In genomic region chr7:10708447-10708846, GRCh38 we compare ENCODE assay signal across 10 cellular contexts.
DNase-seq lines count a peak whose midpoint lies in the region; ATAC-seq, FAIRE-seq and TF ChIP-seq lines count a peak whose summit lies in the region.
"Had no signal": no experiment of that assay in that cellular context is flagged by ENCODE, and none has a peak within 500 bp of the region (broad histone marks: within the 10 kb centered on the region; RNA-seq: fewer than 3 reads in every experiment).

No MANE protein-coding gene starts in this region.

- TF ChIP-seq CTCF in H1 (IDR thresholded peaks at IDR 0.05; ENCODE audit: control extremely low read depth in 1 of 3, insufficient read depth in 1 of 3, low read depth in 1 of 3, low read length in 3 of 3) (peak; percentile 46 to 64 (median 53)), esophagus muscularis mucosa (IDR thresholded peaks at IDR 0.05) (no peak)

- intact Hi-C loops in esophagus muscularis mucosa (cut with DNase I) = no loop called here

- POLR2A ChIA-PET in H1 (lab: Charles Lee; ENCODE audit: partially characterized antibody) = no interaction called here

- no peak overlapping the region for H3K56ac ChIP-seq in H1 (replicated peaks; ENCODE audit: insufficient read length, low read depth, low read length)

- H3K4ac ChIP-seq in H1 (replicated peaks; ENCODE audit: insufficient read length, low read depth, low read length) = no peak overlapping the region

- H2BK20ac ChIP-seq in H1 (ENCODE audit: low read length) = no peak overlapping the region

- FAIRE-seq in H1 (lab: Jason Lieb, UNC) = peak; percentile 39

- no peak overlapping the region for H3K9ac ChIP-seq in H1 (replicated peaks in 1 of 4; ENCODE audit: extremely low read depth in 1 of 4, low read depth in 3 of 4, low read length in 3 of 4)
- H3K9ac ChIP-seq: BLaER1 had no signal

- no peak overlapping the region for H4K5ac ChIP-seq in H1 (ENCODE audit: insufficient read length, low read depth, low read length)

- no peak overlapping the region for H2AFZ ChIP-seq in H1 (ENCODE audit: low read length)

- no peaks in the 10 kb centered on the region for H4K20me1 ChIP-seq in H1 (replicated peaks in 1 of 2; ENCODE audit: control insufficient read depth in 1 of 2, insufficient read depth in 2 of 2, low read length in 2 of 2)
- H4K20me1 ChIP-seq: BLaER1 had no signal

- H3K27ac ChIP-seq in H1 (ENCODE audit: low read depth, low read length) = no peak overlapping the region
- no peak overlapping the region for H3K27ac ChIP-seq in esophagus muscularis mucosa (replicated peaks in 1 of 4)
- H3K27ac ChIP-seq: BLaER1 had no signal

- CTCF ChIA-PET in H1 (lab: Charles Lee; ENCODE audit: partially characterized antibody) = interaction anchor here (0.6 to 1.0 kb wide), 7 partner anchors 11 to 485 kb away, joined by 3 to 5 read pairs (median 3); no protein-coding TSS in a partner anchor

- no peak overlapping the region for H2BK15ac ChIP-seq in H1 (ENCODE audit: low read length)

- H3K36me3 ChIP-seq in H1 (ENCODE audit: control insufficient read depth in 2 of 4, insufficient read depth in 4 of 4, low read length in 3 of 4) (no peaks in the 10 kb centered on the region), esophagus muscularis mucosa (no peaks in the 10 kb centered on the region)
- H3K36me3 ChIP-seq: BLaER1 had no signal

- DNase-seq in Ammon's horn (ENCODE audit: low spot score) = peak; percentile 6
- DNase-seq in NCI-H510A treated with DMSO at 0.1 percent for 48 hours (lab: John Stamatoyannopoulos, UW) = peak; percentile 77
- peak in 1 of 2 experiments; percentile 34 for DNase-seq in H1 (ENCODE audit: low read depth in 1 of 2, low spot score in 2 of 2)
- DNase-seq in 8988T = no peak
- DNase-seq in esophagus muscularis mucosa (ENCODE audit: extremely low spot score) = no peak
- DNase-seq: NCI-H2029 had no signal

- H3K27me3 ChIP-seq in H1 (replicated peaks in 1 of 4; ENCODE audit: control insufficient read depth in 3 of 4, extremely low read depth in 1 of 4, insufficient read depth in 3 of 4, low read length in 3 of 4) (no peaks in the 10 kb centered on the region), esophagus muscularis mucosa (no peaks in the 10 kb centered on the region)
- H3K27me3 ChIP-seq: BLaER1 had no signal

- H3K79me2 ChIP-seq in H1 (ENCODE audit: control insufficient read depth in 1 of 2, insufficient read depth in 2 of 2, low read length in 2 of 2) = no peaks in the 10 kb centered on the region

- no peak overlapping the region for H2AK5ac ChIP-seq in H1 (ENCODE audit: low read depth, low read length)

- no peak overlapping the region for H2BK120ac ChIP-seq in H1 (replicated peaks; ENCODE audit: low read depth, low read length)

- TF ChIP-seq POLR2A in H1 (IDR thresholded peaks at IDR 0.05; ENCODE audit: control extremely low read depth in 1 of 2, low read depth in 2 of 2, low read length in 2 of 2) (no peak), GM18505 (IDR thresholded peaks at IDR 0.05; ENCODE audit: borderline replicate concordance, extremely low read depth, insufficient read depth, insufficient read length) (no peak), esophagus muscularis mucosa (IDR thresholded peaks at IDR 0.05; ENCODE audit: low read depth) (no peak)

- no peak overlapping the region for H3K14ac ChIP-seq in H1 (ENCODE audit: insufficient read length)

- ATAC-seq in HG03103 (IDR thresholded peaks at IDR 0.05; ENCODE audit: low read depth, unreplicated experiment) (peak; percentile 26), GM18505 (IDR thresholded peaks at IDR 0.05; ENCODE audit: unreplicated experiment) (no peak), GM21360 (IDR thresholded peaks at IDR 0.05; ENCODE audit: unreplicated experiment) (no peak)

- TF ChIP-seq EP300 in H1 (IDR thresholded peaks at IDR 0.05; ENCODE audit: borderline replicate concordance in 1 of 2, low read depth in 2 of 2, low read length in 2 of 2) (no peak), esophagus muscularis mucosa (IDR thresholded peaks at IDR 0.05) (no peak)

- no peak overlapping the region for H2BK5ac ChIP-seq in H1 (ENCODE audit: low read depth, low read length)

- no peak overlapping the region for H4K8ac ChIP-seq in H1 (ENCODE audit: extremely low read depth, insufficient read depth, low read length)

- H2BK12ac ChIP-seq in H1 (ENCODE audit: low read depth, low read length) = no peak overlapping the region

- WGBS in H1 (ENCODE audit: extremely low coverage in 1 of 2, insufficient coverage in 1 of 2, insufficient read length in 1 of 2, insufficient replicate concordance in 2 of 2, low coverage in 1 of 2, low lambda C conversion rate in 2 of 2, missing lambda C conversion rate in 1 of 2), 2 experiments = 39% methylated on average over 5 of the region's 5 CpGs; no CpG with 5 or more reads in 1 of the 2 experiments
- WGBS in esophagus muscularis mucosa = 37% methylated on average over 5 of the region's 5 CpGs

- H3K4me1 ChIP-seq in H1 (replicated peaks in 1 of 4; ENCODE audit: control insufficient read depth in 3 of 4, insufficient read depth in 4 of 4, low read length in 3 of 4) (no peaks in the 10 kb centered on the region), esophagus muscularis mucosa (no peaks in the 10 kb centered on the region)

- H3K79me1 ChIP-seq in H1 (ENCODE audit: low read depth, low read length) = no peaks in the 10 kb centered on the region

- no peak overlapping the region for H3K4me2 ChIP-seq in H1 (ENCODE audit: insufficient read depth in 1 of 2, low read depth in 2 of 2, low read length in 2 of 2)

- H3K9me3 ChIP-seq in H1 (ENCODE audit: insufficient read depth in 2 of 2, low read depth in 1 of 2, low read length in 1 of 2) = no peaks in the 10 kb centered on the region
- no peaks in the 10 kb centered on the region for H3K9me3 ChIP-seq in esophagus muscularis mucosa
- H3K9me3 ChIP-seq: BLaER1 had no signal

- H3K4me3 ChIP-seq in H1 (ENCODE audit: extremely low read depth in 1 of 4, insufficient read depth in 2 of 4, low read depth in 3 of 4, low read length in 4 of 4) (no peak overlapping the region), esophagus muscularis mucosa (no peak overlapping the region)
- H3K4me3 ChIP-seq: BLaER1 had no signal

- H4K91ac ChIP-seq in H1 (replicated peaks; ENCODE audit: insufficient read length, low read length) = no peak overlapping the region

- no peak overlapping the region for H3K18ac ChIP-seq in H1 (ENCODE audit: extremely low read depth, low read length)

- no peaks in the 10 kb centered on the region for H3K23me2 ChIP-seq in H1 (ENCODE audit: low read depth, low read length)

- TF ChIP-seq RAD21 in H1 (IDR thresholded peaks at IDR 0.05 in 1 of 2, conservative IDR thresholded peaks at IDR 0.05 in 1 of 2; ENCODE audit: low read depth in 2 of 2, low read length in 2 of 2) = peak; percentile 82

- H3K23ac ChIP-seq in H1 (ENCODE audit: insufficient read length) = no peak overlapping the region

TF ChIP-seq in H1, 55 proteins besides CTCF, POLR2A, EP300 and RAD21:
- TF ChIP-seq GABPA (IDR thresholded peaks at IDR 0.05; ENCODE audit: borderline replicate concordance, insufficient read depth, low read length) (no peak), YY1 (IDR thresholded peaks at IDR 0.05; ENCODE audit: low read depth, low read length) (no peak)
TF ChIP-seq in H1: peak in this region for 0.

Comparison
In these comparisons a context has a peak if more than half of its experiments do, and no peak if none do; other contexts are left out.
1. DNase-seq: peak in Ammon's horn (single experiment) and NCI-H510A treated with DMSO at 0.1 percent for 48 hours (single experiment); none in 8988T (single experiment) and esophagus muscularis mucosa (single experiment).
2. CTCF ChIP-seq: peak in H1 (3 of 3); none in esophagus muscularis mucosa (0 of 3).